In genomic region chr3:52522651-52523251, GRCh38 we compare ENCODE assay signal across 21 cellular contexts. TPM values are rescaled to one million over a fixed set of nuclear protein-coding genes. Genes with fewer than 3 reads are reported as not detected.
DNase-seq lines count a peak whose midpoint lies in the region; ATAC-seq and TF ChIP-seq lines count a peak whose summit lies in the region.
"Had no signal": no experiment of that assay in that cellular context is flagged by ENCODE, and none has a peak within 500 bp of the region (broad histone marks: within the 10 kb centered on the region; RNA-seq: fewer than 3 reads in every experiment).

No MANE protein-coding gene starts in this region.

- H3K9me3 Mint-ChIP-seq in CD14-positive monocyte, result no peaks in the 10 kb centered on the region
- H3K9me3 Mint-ChIP-seq in chondrocyte (ENCODE audit: low read depth), result no peaks in the 10 kb centered on the region
- H3K9me3 Mint-ChIP-seq: CD8-positive, alpha-beta T cell had no signal

- H3K27me3 Mint-ChIP-seq in CD14-positive monocyte (ENCODE audit: low read depth in 3 of 3), result peaks cover under 1 to 4% (median 1%) of the 10 kb centered on the region in 3 donors
- no peaks in the 10 kb centered on the region for H3K27me3 Mint-ChIP-seq in chondrocyte (ENCODE audit: low read depth)

- H3K4me2 ChIP-seq in GM23248 (ENCODE audit: unreplicated experiment), result no peak overlapping the region
- H3K4me2 ChIP-seq: A549 had no signal

- no peaks in the 10 kb centered on the region for H3K79me2 ChIP-seq in GM23248 (ENCODE audit: insufficient read depth)

- ATAC-seq in right cardiac atrium (no peak), psoas muscle (no peak)
- ATAC-seq: A549; CD8-positive, alpha-beta T cell had no signal

- no peaks in the 10 kb centered on the region for H3F3A ChIP-seq in GM23248 (ENCODE audit: insufficient read depth)

- in situ Hi-C loops in GM23248 (cut with MboI), result no loop called here

- 90% methylated on average over 14 of the region's 14 CpGs for WGBS in right cardiac atrium
- 88 to 92% (median 92%) methylated on average over 14 of the region's 14 CpGs for WGBS in psoas muscle, 3 donors
- WGBS in GM23248 (ENCODE audit: low coverage in 1 of 2, low lambda C conversion rate in 2 of 2, missing lambda C conversion rate in 2 of 2), 2 experiments, result 82 to 83% methylated on average over 14 of the region's 14 CpGs

- no peaks in the 10 kb centered on the region for H3K4me1 Mint-ChIP-seq in CD14-positive monocyte
- no peaks in the 10 kb centered on the region for H3K4me1 Mint-ChIP-seq in chondrocyte (ENCODE audit: low read depth)

- TF ChIP-seq CTCF in CD14-positive monocyte (IDR thresholded peaks at IDR 0.05) (no peak), chondrocyte (IDR thresholded peaks at IDR 0.05) (no peak), psoas muscle (IDR thresholded peaks at IDR 0.05) (no peak)

- H3K36me3 ChIP-seq in psoas muscle (ENCODE audit: insufficient read depth in 1 of 2, low read depth in 1 of 2), result no peaks in the 10 kb centered on the region
- no peaks in the 10 kb centered on the region for H3K36me3 ChIP-seq in GM23248 (ENCODE audit: low read depth)

- H3K36me3 Mint-ChIP-seq in CD14-positive monocyte (peaks cover 70 to 90% of the 10 kb centered on the region in 2 donors), chondrocyte (ENCODE audit: low read depth) (peaks cover 16% of the 10 kb centered on the region)
- H3K36me3 Mint-ChIP-seq: CD8-positive, alpha-beta T cell had no signal

- H3K4me3 Mint-ChIP-seq in CD14-positive monocyte (no peak overlapping the region), chondrocyte (ENCODE audit: unreplicated experiment) (no peak overlapping the region)
- H3K4me3 Mint-ChIP-seq: CD8-positive, alpha-beta T cell had no signal

- intact Hi-C loops in CD14-positive monocyte (cut with micrococcal nuclease), result no loop called here
- intact Hi-C loops in right cardiac atrium (cut with DNase I), result no loop called here
- intact Hi-C loops in psoas muscle (cut with DNase I), result no loop called here

- no peak overlapping the region for H2AFZ ChIP-seq in GM23248

- no peaks in the 10 kb centered on the region for H3K9me3 ChIP-seq in right cardiac atrium (ENCODE audit: control insufficient read depth, low read length)
- H3K9me3 ChIP-seq in psoas muscle, result no peaks in the 10 kb centered on the region
- no peaks in the 10 kb centered on the region for H3K9me3 ChIP-seq in GM23248 (ENCODE audit: low read depth)
- H3K9me3 ChIP-seq: A549 had no signal

- no peaks in the 10 kb centered on the region for H3K9me2 ChIP-seq in GM23248 (ENCODE audit: insufficient read depth)

- peak overlapping the region in 1 of 7 donors; percentile 20 for H3K27ac Mint-ChIP-seq in CD14-positive monocyte
- H3K27ac Mint-ChIP-seq in chondrocyte (ENCODE audit: unreplicated experiment), result no peak overlapping the region
- H3K27ac Mint-ChIP-seq: CD8-positive, alpha-beta T cell had no signal

- DNase-seq in CD14-positive monocyte (ENCODE audit: low spot score), result peak; percentile 30
- DNase-seq in chondrocyte (ENCODE audit: low spot score), result peak; percentile 77
- DNase-seq in right cardiac atrium, result peak in 2 of 3 donors; percentile 40 to 54
- DNase-seq in psoas muscle, result peak; percentile 12 to 44
- no peak for DNase-seq in cerebellar cortex (ENCODE audit: low spot score)
- DNase-seq in GM23248, result no peak
- no peak for DNase-seq in C1 segment of cervical spinal cord (lab: John Stamatoyannopoulos, UW)
- no peak for DNase-seq in HUDEP-2 (lab: John Stamatoyannopoulos, UW; ENCODE audit: unreplicated experiment in 76 of 76)
- DNase-seq: Calu3; CD8-positive, alpha-beta T cell; DMS53; EL; NCI-H1092 treated with DMSO at 0.1 percent for 48 hours; NCI-H146; NCI-H2029 treated with DMSO at 0.1 percent for 48 hours; NCI-H510A; NCI-H748 treated with DMSO at 0.1 percent for 48 hours; SHP77 treated with DMSO at 0.1 percent for 48 hours had no signal

- no peak overlapping the region for H3K9ac ChIP-seq in GM23248

- H3K4me1 ChIP-seq in right cardiac atrium (ENCODE audit: control insufficient read depth, insufficient read depth, low read length), result peaks cover 19% of the 10 kb centered on the region
- H3K4me1 ChIP-seq in psoas muscle, result no peaks in the 10 kb centered on the region
- no peaks in the 10 kb centered on the region for H3K4me1 ChIP-seq in GM23248 (ENCODE audit: insufficient read depth)
- H3K4me1 ChIP-seq: A549 had no signal

- H3K27ac ChIP-seq in right cardiac atrium (ENCODE audit: low read length) (no peak overlapping the region), psoas muscle (no peak overlapping the region), GM23248 (no peak overlapping the region)
- H3K27ac ChIP-seq: A549 had no signal

- H4K20me1 ChIP-seq in GM23248 (ENCODE audit: insufficient read depth), result no peaks in the 10 kb centered on the region

- H3K27me3 ChIP-seq in right cardiac atrium (ENCODE audit: control insufficient read depth, insufficient read depth), result no peaks in the 10 kb centered on the region
- no peaks in the 10 kb centered on the region for H3K27me3 ChIP-seq in psoas muscle (ENCODE audit: insufficient read depth in 3 of 3, low read length in 2 of 3)
- no peaks in the 10 kb centered on the region for H3K27me3 ChIP-seq in GM23248 (replicated peaks; ENCODE audit: insufficient read depth)

- H3K4me3 ChIP-seq in right cardiac atrium (ENCODE audit: low read length), result no peak overlapping the region
- H3K4me3 ChIP-seq in psoas muscle, result no peak overlapping the region
- H3K4me3 ChIP-seq in GM23248, result no peak overlapping the region
- H3K4me3 ChIP-seq: A549 had no signal

RNA-seq across cellular contexts. Expression of gene NT5DC2, which starts 10.9 kb away (rescaled TPM):
- under 1 TPM; 0.66 to 0.67 TPM for polyA plus RNA-seq in CD14-positive monocyte
- total RNA-seq in chondrocyte, result 283 to 309 TPM (median 298 TPM) in 3 replicates
- 100 to 1,000 TPM; 123 to 223 (median 154) TPM for total RNA-seq in right cardiac atrium
- polyA plus RNA-seq in right cardiac atrium, result 322 TPM
- total RNA-seq in psoas muscle, result 10 to 100 TPM in 2 of 4 donors, 1 to 10 TPM in 2; 6.8 to 13.7 (median 10.4) TPM
- 10 to 100 TPM in 2 of 3 donors, 1 to 10 TPM in 1; 8.8 to 10.5 (median 10.3) TPM for polyA plus RNA-seq in psoas muscle
- 111 and 134 TPM in 2 replicates for total RNA-seq in GM23248 (2014; rRNA removed; shearing (Covaris generic))
- polyA plus RNA-seq in GM23248 (2016; fragmentation: Nextera tagmentation; extraction: Ambion mirVana), result 49.9 and 51.1 TPM in 2 replicates

RNA-seq across cellular contexts. Expression of gene UQCC5, which starts 13.7 kb away (rescaled TPM):
- polyA plus RNA-seq in CD14-positive monocyte, result 10 to 100 TPM; 43.3 to 52.1 TPM
- total RNA-seq in chondrocyte, result 13.7 to 30.4 TPM (median 16.9 TPM) in 3 replicates
- total RNA-seq in right cardiac atrium, result 10 to 100 TPM; 52.4 to 64.2 (median 62.4) TPM
- 97.3 TPM for polyA plus RNA-seq in right cardiac atrium
- total RNA-seq in psoas muscle, result 10 to 100 TPM; 29.5 to 32.7 (median 31.0) TPM
- polyA plus RNA-seq in psoas muscle, result 10 to 100 TPM; 34.4 to 95.4 (median 67.9) TPM
- total RNA-seq in GM23248 (2014; rRNA removed; shearing (Covaris generic)), result 0.32 and 5.3 TPM in 2 replicates
- polyA plus RNA-seq in GM23248 (2016; fragmentation: Nextera tagmentation; extraction: Ambion mirVana), result 60.7 and 64.2 TPM in 2 replicates

RNA-seq across cellular contexts. Expression of gene STAB1, which starts 27.6 kb away (rescaled TPM):
- polyA plus RNA-seq in CD14-positive monocyte (10 to 100 TPM in 1 of 2 donors, 1 to 10 TPM in 1; 3.8 to 15.8 TPM), right cardiac atrium (69.5 TPM), psoas muscle (10 to 100 TPM; 15.9 to 27.4 (median 22.5) TPM), GM23248 (2016; fragmentation: Nextera tagmentation; extraction: Ambion mirVana) (not detected in 2 replicates)
- total RNA-seq in chondrocyte (not detected in 3 replicates), right cardiac atrium (100 to 1,000 TPM in 2 of 4 donors, 10 to 100 TPM in 2; 91.9 to 159 (median 101) TPM), psoas muscle (10 to 100 TPM; 29.0 to 47.5 (median 41.9) TPM)
- under 0.01 TPM in 1 of 2 replicates, not detected in the other for total RNA-seq in GM23248 (2014; rRNA removed; shearing (Covaris generic))
- total RNA-seq: H4, OCI-LY7 had no signal
- polyA plus RNA-seq: A549 had no signal

Comparison
In these comparisons a context has a peak if more than half of its experiments do, and no peak if none do; other contexts are left out.
1. DNase-seq: peak in CD14-positive monocyte (single experiment), chondrocyte (single experiment), right cardiac atrium (2 of 3) and psoas muscle (2 of 2); none in cerebellar cortex (single experiment), GM23248 (single experiment), C1 segment of cervical spinal cord (0 of 14) and HUDEP-2 (0 of 76).
2. RNA of gene STAB1, which starts 27.6 kb away (total RNA-seq): 91.9 to 159 TPM in right cardiac atrium and 29.0 to 47.5 TPM in psoas muscle; not detected in chondrocyte and under 0.01 TPM in GM23248; every median in the first group is over 10 times any median in the second.